In the genomic region with DNA sequence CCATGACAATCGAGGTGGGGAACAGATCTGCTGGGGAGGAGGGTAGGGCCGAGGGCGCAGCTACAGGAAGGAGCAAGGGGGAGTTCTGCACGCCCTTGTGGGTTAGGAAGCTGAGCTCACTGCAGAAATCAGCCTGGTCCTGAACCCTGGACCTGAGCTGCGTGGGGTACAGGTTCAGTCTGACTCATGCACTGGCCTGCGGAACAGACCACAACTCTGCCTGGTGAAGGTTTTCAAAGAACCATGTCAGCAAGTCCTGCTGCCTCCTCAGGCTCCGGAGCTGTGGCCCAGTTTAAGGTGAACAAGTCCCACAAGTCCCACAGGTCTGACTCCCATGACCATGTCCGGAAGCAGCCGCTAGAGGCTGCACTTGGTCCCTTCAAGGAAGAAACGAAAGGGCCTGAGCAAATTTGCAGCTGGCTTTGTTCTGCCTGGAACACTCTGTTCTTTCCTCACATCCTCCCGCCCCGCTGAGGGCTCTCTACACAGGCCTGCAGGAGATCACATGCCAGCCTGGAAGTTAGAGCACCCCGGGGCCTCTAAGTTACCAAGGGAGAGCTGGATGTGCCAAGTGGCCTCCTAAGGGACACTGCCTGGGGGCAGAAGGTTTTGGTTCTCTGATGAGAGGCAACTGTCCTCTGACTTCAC, we compare ENCODE assay signal across 8 cellular contexts. TPM values are rescaled to one million over a fixed set of nuclear protein-coding genes. Genes with fewer than 3 reads are reported as not detected.
DNase-seq lines count a peak whose midpoint lies in the region; ATAC-seq, FAIRE-seq and TF ChIP-seq lines count a peak whose summit lies in the region.

No MANE protein-coding gene starts in this region.

- DNase-seq in SK-MEL-5 (ENCODE audit: low read depth, low spot score) (peak; percentile 94), Right ventricle myocardium superior (peak; percentile 94), OCI-M2 (lab: John Stamatoyannopoulos, UW; ENCODE audit: unreplicated experiment) (no peak)
- DNase-seq in activated naive CD4-positive, alpha-beta T cell treated with anti-CD3 and anti-CD28 coated beads, Interleukin-2, amount 50 U/mL, for 72 hours (ENCODE audit: low spot score in 2 of 2) = peak; percentile 54 to 92

- H3K9me3 Mint-ChIP-seq in activated naive CD4-positive, alpha-beta T cell treated with anti-CD3 and anti-CD28 coated beads, Interleukin-2, amount 50 U/mL, for 72 hours = peaks cover 0 to 6% of the 10 kb centered on the region in 2 donors

- FAIRE-seq in G401.6 (lab: Jason Lieb, UNC) = peak; percentile 94

- TF ChIP-seq RAD21 in Ishikawa (IDR thresholded peaks at IDR 0.05; ENCODE audit: low read depth) = peak; percentile 97

- peak; percentile 65 for ATAC-seq in GM21619 (IDR thresholded peaks at IDR 0.05; ENCODE audit: unreplicated experiment)
- ATAC-seq in activated naive CD4-positive, alpha-beta T cell treated with anti-CD3 and anti-CD28 coated beads, Interleukin-2, amount 50 U/mL, for 72 hours = peak; percentile 83 to 92
- ATAC-seq in Right ventricle myocardium superior (ENCODE audit: poor library complexity) = peak; percentile 92

- H3K4me3 ChIP-seq in rectal smooth muscle tissue (ENCODE audit: low read length) = peak overlapping the region; percentile 49

- H3K36me3 Mint-ChIP-seq in activated naive CD4-positive, alpha-beta T cell treated with anti-CD3 and anti-CD28 coated beads, Interleukin-2, amount 50 U/mL, for 72 hours = peaks cover 0 to 9% of the 10 kb centered on the region in 2 donors

- H3K27ac Mint-ChIP-seq in activated naive CD4-positive, alpha-beta T cell treated with anti-CD3 and anti-CD28 coated beads, Interleukin-2, amount 50 U/mL, for 72 hours = peak overlapping the region; percentile 70 to 89

- no peak for TF ChIP-seq EP300 in Ishikawa (IDR thresholded peaks at IDR 0.05; ENCODE audit: borderline replicate concordance)

- intact Hi-C loops in Right ventricle myocardium superior (cut with DNase I) = no loop called here

- in situ Hi-C loops in SK-MEL-5 (cut with HindIII; ENCODE audit: low pct_unique_long_range_greater_than_20kb, low sequenced_read_pairs) = no loop called here

- no peaks in the 10 kb centered on the region for H3K27me3 ChIP-seq in rectal smooth muscle tissue (ENCODE audit: control insufficient read depth, insufficient read depth, low read length)

- peak overlapping the region; percentile 95 for H3K27ac ChIP-seq in rectal smooth muscle tissue (ENCODE audit: low read depth, low read length)

- no peak overlapping the region for H3K9ac ChIP-seq in rectal smooth muscle tissue (ENCODE audit: low read length)

- H3K36me3 ChIP-seq in rectal smooth muscle tissue (ENCODE audit: control insufficient read depth, insufficient read depth, low read length) = no peaks in the 10 kb centered on the region

- peaks cover 11% of the 10 kb centered on the region for H3K4me1 ChIP-seq in rectal smooth muscle tissue (ENCODE audit: control insufficient read depth, insufficient read depth, low read length)

TF ChIP-seq in Ishikawa, 13 proteins besides CTCF, POLR2A, EP300 and RAD21:
- TF ChIP-seq, protein P1, sequence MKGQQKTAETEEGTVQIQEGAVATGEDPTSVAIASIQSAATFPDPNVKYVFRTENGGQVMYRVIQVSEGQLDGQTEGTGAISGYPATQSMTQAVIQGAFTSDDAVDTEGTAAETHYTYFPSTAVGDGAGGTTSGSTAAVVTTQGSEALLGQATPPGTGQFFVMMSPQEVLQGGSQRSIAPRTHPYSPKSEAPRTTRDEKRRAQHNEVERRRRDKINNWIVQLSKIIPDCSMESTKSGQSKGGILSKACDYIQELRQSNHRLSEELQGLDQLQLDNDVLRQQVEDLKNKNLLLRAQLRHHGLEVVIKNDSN (IDR thresholded peaks at IDR 0.05) = peak; percentile 30; the same call in 1 of the 2 replicates
- TF ChIP-seq TCF12 (IDR thresholded peaks at IDR 0.05; ENCODE audit: low read depth) (no peak; the same call in 1 of the 2 replicates), EGR1 (IDR thresholded peaks at IDR 0.05) (no peak), CREB1 (IDR thresholded peaks at IDR 0.05; ENCODE audit: low read depth) (no peak), FOXM1 (IDR thresholded peaks at IDR 0.05; ENCODE audit: borderline replicate concordance, low read depth) (peak; percentile 37), NFIC (IDR thresholded peaks at IDR 0.05) (peak; percentile 33), TEAD4 (IDR thresholded peaks at IDR 0.05) (no peak)
- TF ChIP-seq, protein P2, sequence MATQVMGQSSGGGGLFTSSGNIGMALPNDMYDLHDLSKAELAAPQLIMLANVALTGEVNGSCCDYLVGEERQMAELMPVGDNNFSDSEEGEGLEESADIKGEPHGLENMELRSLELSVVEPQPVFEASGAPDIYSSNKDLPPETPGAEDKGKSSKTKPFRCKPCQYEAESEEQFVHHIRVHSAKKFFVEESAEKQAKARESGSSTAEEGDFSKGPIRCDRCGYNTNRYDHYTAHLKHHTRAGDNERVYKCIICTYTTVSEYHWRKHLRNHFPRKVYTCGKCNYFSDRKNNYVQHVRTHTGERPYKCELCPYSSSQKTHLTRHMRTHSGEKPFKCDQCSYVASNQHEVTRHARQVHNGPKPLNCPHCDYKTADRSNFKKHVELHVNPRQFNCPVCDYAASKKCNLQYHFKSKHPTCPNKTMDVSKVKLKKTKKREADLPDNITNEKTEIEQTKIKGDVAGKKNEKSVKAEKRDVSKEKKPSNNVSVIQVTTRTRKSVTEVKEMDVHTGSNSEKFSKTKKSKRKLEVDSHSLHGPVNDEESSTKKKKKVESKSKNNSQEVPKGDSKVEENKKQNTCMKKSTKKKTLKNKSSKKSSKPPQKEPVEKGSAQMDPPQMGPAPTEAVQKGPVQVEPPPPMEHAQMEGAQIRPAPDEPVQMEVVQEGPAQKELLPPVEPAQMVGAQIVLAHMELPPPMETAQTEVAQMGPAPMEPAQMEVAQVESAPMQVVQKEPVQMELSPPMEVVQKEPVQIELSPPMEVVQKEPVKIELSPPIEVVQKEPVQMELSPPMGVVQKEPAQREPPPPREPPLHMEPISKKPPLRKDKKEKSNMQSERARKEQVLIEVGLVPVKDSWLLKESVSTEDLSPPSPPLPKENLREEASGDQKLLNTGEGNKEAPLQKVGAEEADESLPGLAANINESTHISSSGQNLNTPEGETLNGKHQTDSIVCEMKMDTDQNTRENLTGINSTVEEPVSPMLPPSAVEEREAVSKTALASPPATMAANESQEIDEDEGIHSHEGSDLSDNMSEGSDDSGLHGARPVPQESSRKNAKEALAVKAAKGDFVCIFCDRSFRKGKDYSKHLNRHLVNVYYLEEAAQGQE (IDR thresholded peaks at IDR 0.05; ENCODE audit: low read depth) = no peak
- TF ChIP-seq, protein P3, sequence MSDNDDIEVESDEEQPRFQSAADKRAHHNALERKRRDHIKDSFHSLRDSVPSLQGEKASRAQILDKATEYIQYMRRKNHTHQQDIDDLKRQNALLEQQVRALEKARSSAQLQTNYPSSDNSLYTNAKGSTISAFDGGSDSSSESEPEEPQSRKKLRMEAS (IDR thresholded peaks at IDR 0.05) = 0 out of 2 replicates have a peak, but pooled peaks have one; percentile 17

RNA-seq across cellular contexts. Expression of a gene that starts 49.3 kb away (rescaled TPM):
- total RNA-seq in SK-MEL-5 (2014; rRNA removed; shearing (Covaris generic)) = 36.0 and 49.1 TPM in 2 replicates
- 21.3 and 34.1 TPM in 2 replicates for polyA plus RNA-seq in SK-MEL-5 (2015; cell fraction: cytosol; rRNA removed)
- 29.1 and 46.0 TPM in 2 replicates for polyA plus RNA-seq in SK-MEL-5 (2015; cell fraction: nucleus; rRNA removed)
- total RNA-seq in activated naive CD4-positive, alpha-beta T cell treated with anti-CD3 and anti-CD28 coated beads, Interleukin-2, amount 50 U/mL, for 72 hours = 100 to 1,000 TPM; 105 to 106 TPM
- total RNA-seq in Right ventricle myocardium superior = 322 TPM
